ENCODE assay signal across 27 cellular contexts in the genomic region with DNA sequence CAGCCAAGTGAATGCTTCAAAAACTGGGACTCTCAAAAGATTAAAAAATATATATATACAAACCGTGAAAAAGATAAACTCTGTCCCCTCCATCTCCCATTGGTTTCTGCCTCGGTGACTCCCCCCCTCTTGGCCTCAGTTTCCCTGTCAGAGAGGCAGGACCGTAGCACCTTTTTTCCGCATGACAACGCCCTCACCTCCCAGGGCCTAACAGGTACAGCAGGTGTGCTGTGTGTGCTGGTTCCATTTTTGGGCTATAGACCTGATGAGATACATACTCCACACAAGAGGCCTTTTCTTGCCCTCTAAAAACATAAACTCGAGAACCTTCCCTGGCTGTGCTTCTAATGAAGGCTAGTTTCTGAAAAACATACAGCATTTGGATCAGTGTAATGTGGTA. TPM values are rescaled to one million over a fixed set of nuclear protein-coding genes. Genes with fewer than 3 reads are reported as not detected.
DNase-seq lines count a peak whose midpoint lies in the region; ATAC-seq and TF ChIP-seq lines count a peak whose summit lies in the region.
"Had no signal": no experiment of that assay in that cellular context is flagged by ENCODE, and none has a peak within 500 bp of the region (broad histone marks: within the 10 kb centered on the region; RNA-seq: fewer than 3 reads in every experiment).

No MANE protein-coding gene starts in this region.

- TF ChIP-seq CTCF in cardiac muscle cell (IDR thresholded peaks at IDR 0.05; ENCODE audit: low read depth, low read length) (no peak), OCI-LY1 (IDR thresholded peaks at IDR 0.05; ENCODE audit: low read length) (no peak)

- intact Hi-C loops in left cardiac atrium (cut with DNase I) = no loop called here

- H3F3A ChIP-seq in OCI-LY1 (ENCODE audit: insufficient read depth, low read length) = peaks cover 16% of the 10 kb centered on the region

- H3K27ac ChIP-seq in cardiac muscle cell = peak overlapping the region; percentile 58
- peak overlapping the region; percentile 47 for H3K27ac ChIP-seq in OCI-LY1 (ENCODE audit: low read depth, low read length, poor library complexity, severe bottlenecking)
- H3K27ac ChIP-seq in skeletal muscle tissue (ENCODE audit: low read depth, low read length) = peak overlapping the region; percentile 13
- H3K27ac ChIP-seq: left lung, right atrium auricular region, SJCRH30, uterus had no signal

- H3K4me1 Mint-ChIP-seq in memory B cell = peaks cover 36% of the 10 kb centered on the region

- H3K9me3 ChIP-seq in cardiac muscle cell (ENCODE audit: low read depth) = no peaks in the 10 kb centered on the region
- no peaks in the 10 kb centered on the region for H3K9me3 ChIP-seq in OCI-LY1 (ENCODE audit: low read length)
- no peaks in the 10 kb centered on the region for H3K9me3 ChIP-seq in skeletal muscle tissue (ENCODE audit: control insufficient read depth in 3 of 3, low read length in 3 of 3)
- H3K9me3 ChIP-seq: left lung, MG63, right atrium auricular region, SJCRH30, uterus had no signal

- H3K27ac Mint-ChIP-seq in memory B cell = peak overlapping the region; percentile 68
- H3K27ac Mint-ChIP-seq: activated CD4-positive, alpha-beta memory T cell treated with anti-CD3 and anti-CD28 coated beads, Interleukin-2, amount 10 ng/mL, durations not matched to agents 7 days and 5 days; activated naive CD4-positive, alpha-beta T cell treated with anti-CD3 and anti-CD28 coated beads for 36 hours had no signal

- no peaks in the 10 kb centered on the region for H3K27me3 Mint-ChIP-seq in memory B cell
- H3K27me3 Mint-ChIP-seq: activated CD4-positive, alpha-beta memory T cell treated with anti-CD3 and anti-CD28 coated beads, Interleukin-2, amount 10 ng/mL, durations not matched to agents 7 days and 5 days; central memory CD8-positive, alpha-beta T cell had no signal

- H3K4me1 ChIP-seq in cardiac muscle cell (ENCODE audit: low read depth) = peaks cover 59% of the 10 kb centered on the region
- peaks cover 74% of the 10 kb centered on the region for H3K4me1 ChIP-seq in OCI-LY1 (ENCODE audit: insufficient read depth, low read length, severe bottlenecking)
- H3K4me1 ChIP-seq in skeletal muscle tissue (ENCODE audit: control insufficient read depth in 3 of 3, insufficient read depth in 3 of 3, low read length in 3 of 3) = peaks cover 45 to 63% (median 56%) of the 10 kb centered on the region in 3 donors

- DNase-seq in cardiac muscle cell (ENCODE audit: low read depth in 1 of 2, low spot score in 1 of 2) (no peak), left cardiac atrium (no peak), memory B cell (ENCODE audit: low spot score in 2 of 2) (no peak), NCI-H2227 treated with DMSO at 0.1 percent for 48 hours (lab: John Stamatoyannopoulos, UW) (no peak), anterior cingulate cortex (lab: John Stamatoyannopoulos, UW) (no peak), middle frontal gyrus (ENCODE audit: extremely low spot score, low spot score) (no peak)
- DNase-seq: ACHN; activated CD4-positive, alpha-beta memory T cell treated with anti-CD3 and anti-CD28 coated beads, Interleukin-2, amount 10 ng/mL, durations not matched to agents 7 days and 5 days; activated CD4-positive, CD25-positive, alpha-beta regulatory T cell; activated naive CD4-positive, alpha-beta T cell treated with anti-CD3 and anti-CD28 coated beads for 36 hours; aorta; DMS 273 treated with DMSO at 0.1 percent for 48 hours; dorsolateral prefrontal cortex; immature natural killer cell; left lung; MG63; NCI-H1436; occipital lobe; SJCRH30; uterus had no signal

- no peak overlapping the region for H3K4me2 ChIP-seq in OCI-LY1 (ENCODE audit: low read length)

- no peak overlapping the region for H3K9ac ChIP-seq in OCI-LY1 (ENCODE audit: low read length)
- no peak overlapping the region for H3K9ac ChIP-seq in skeletal muscle tissue (ENCODE audit: low read depth in 1 of 3, low read length in 3 of 3)

- peak overlapping the region; percentile 42 for H3K4me3 Mint-ChIP-seq in memory B cell
- H3K4me3 Mint-ChIP-seq: activated CD4-positive, alpha-beta memory T cell treated with anti-CD3 and anti-CD28 coated beads, Interleukin-2, amount 10 ng/mL, durations not matched to agents 7 days and 5 days; activated naive CD4-positive, alpha-beta T cell treated with anti-CD3 and anti-CD28 coated beads for 36 hours; CD14-positive monocyte; central memory CD8-positive, alpha-beta T cell; immature natural killer cell had no signal

- H3K36me3 ChIP-seq in cardiac muscle cell (peaks cover 36% of the 10 kb centered on the region), OCI-LY1 (ENCODE audit: insufficient read depth, low read length) (peaks cover 95% of the 10 kb centered on the region), skeletal muscle tissue (ENCODE audit: control insufficient read depth in 3 of 3, insufficient read depth in 3 of 3, low read length in 3 of 3) (peaks cover 16 to 45% (median 34%) of the 10 kb centered on the region in 3 donors)
- H3K36me3 ChIP-seq: uterus had no signal

- H3K4me3 ChIP-seq in cardiac muscle cell = no peak overlapping the region
- no peak overlapping the region for H3K4me3 ChIP-seq in OCI-LY1 (ENCODE audit: low read depth, low read length, poor library complexity, severe bottlenecking)
- H3K4me3 ChIP-seq in skeletal muscle tissue (ENCODE audit: low read length in 3 of 3) = no peak overlapping the region
- H3K4me3 ChIP-seq: dorsolateral prefrontal cortex, K562, left lung, MG63, right atrium auricular region, SJCRH30, uterus had no signal

- H3K36me3 Mint-ChIP-seq in memory B cell = peaks cover 46% of the 10 kb centered on the region

- peaks cover 50% of the 10 kb centered on the region for H3K79me2 ChIP-seq in OCI-LY1 (ENCODE audit: insufficient read depth, low read length)

- no peaks in the 10 kb centered on the region for H3K9me2 ChIP-seq in OCI-LY1 (ENCODE audit: low read depth, low read length)

- no peak overlapping the region for H2AFZ ChIP-seq in OCI-LY1 (ENCODE audit: low read length)

- H3K9me3 Mint-ChIP-seq in memory B cell = no peaks in the 10 kb centered on the region
- H3K9me3 Mint-ChIP-seq: activated CD4-positive, alpha-beta memory T cell treated with anti-CD3 and anti-CD28 coated beads, Interleukin-2, amount 10 ng/mL, durations not matched to agents 7 days and 5 days; activated naive CD4-positive, alpha-beta T cell treated with anti-CD3 and anti-CD28 coated beads for 36 hours; CD14-positive monocyte; central memory CD8-positive, alpha-beta T cell; immature natural killer cell had no signal

- no peaks in the 10 kb centered on the region for H3K27me3 ChIP-seq in cardiac muscle cell
- no peaks in the 10 kb centered on the region for H3K27me3 ChIP-seq in OCI-LY1 (ENCODE audit: insufficient read depth, low read length)
- H3K27me3 ChIP-seq in skeletal muscle tissue (ENCODE audit: control insufficient read depth in 3 of 3, insufficient read depth in 3 of 3, low read length in 3 of 3) = no peaks in the 10 kb centered on the region
- H3K27me3 ChIP-seq: dorsolateral prefrontal cortex, left lung, MG63, right atrium auricular region, SJCRH30, uterus had no signal

- ATAC-seq in left cardiac atrium (no peak), memory B cell (ENCODE audit: low read depth) (no peak)
- ATAC-seq: HCT116, K562, left lung had no signal

- peaks cover 7% of the 10 kb centered on the region for H4K20me1 ChIP-seq in OCI-LY1 (ENCODE audit: insufficient read depth, low read length)

RNA-seq across cellular contexts. Expression of a gene that starts 49.5 kb away (rescaled TPM):
- total RNA-seq in cardiac muscle cell (1,319 and 1,641 TPM in 2 replicates), left cardiac atrium (1,000 to 10,000 TPM; 1,020 to 1,609 TPM), skeletal muscle tissue (820 TPM)
- polyA plus RNA-seq in cardiac muscle cell = 2,522 and 2,744 TPM in 2 replicates

RNA-seq across cellular contexts. Expression of a gene that starts 51.3 kb away (rescaled TPM):
- total RNA-seq in cardiac muscle cell (1.3 and 1.8 TPM in 2 replicates), left cardiac atrium (under 1 TPM; 0.37 to 0.80 TPM), skeletal muscle tissue (1.0 TPM)
- polyA plus RNA-seq in cardiac muscle cell = 1.3 and 1.4 TPM in 2 replicates
- total RNA-seq: right atrium auricular region, SJCRH30 had no signal
- polyA plus RNA-seq: CD14-positive monocyte, immature natural killer cell had no signal
